In the genomic region with DNA sequence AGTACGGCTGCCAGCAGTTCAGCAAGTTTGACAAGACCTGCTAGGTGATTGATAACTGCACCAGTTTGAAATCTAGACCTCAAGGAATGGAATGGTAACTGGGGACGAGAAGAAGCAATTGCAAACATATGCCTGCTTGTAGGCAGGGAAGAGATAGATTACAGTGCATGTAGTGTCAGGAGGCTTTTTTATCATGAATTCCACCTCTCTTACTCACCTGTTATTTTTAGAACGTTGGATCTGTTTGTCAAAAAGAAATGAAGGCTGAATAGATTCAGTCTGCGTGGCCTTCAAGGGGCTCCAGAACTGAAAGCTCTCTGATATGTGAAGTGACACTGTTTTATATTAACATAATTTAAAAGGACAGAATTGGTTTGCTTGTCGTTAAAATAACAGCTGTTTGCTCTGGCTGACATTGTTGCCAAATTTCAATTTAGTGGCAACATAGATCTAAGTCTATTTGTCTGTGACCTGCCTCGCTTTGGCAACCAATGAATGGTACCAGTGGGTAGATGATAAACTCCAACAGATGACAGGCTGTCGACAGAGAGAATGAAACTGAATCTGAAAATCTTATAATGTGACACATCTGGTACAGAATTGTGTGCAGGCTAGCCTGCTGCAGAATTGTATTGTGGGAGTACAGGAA, we compare ENCODE assay signal across 7 cellular contexts.
DNase-seq lines count a peak whose midpoint lies in the region; ATAC-seq and TF ChIP-seq lines count a peak whose summit lies in the region.

No MANE protein-coding gene starts in this region.

- H3K4me2 ChIP-seq in Karpas-422 (ENCODE audit: low read depth, low read length, poor library complexity, severe bottlenecking) = peak overlapping the region; percentile 72

- H3K27me3 ChIP-seq in Karpas-422 (ENCODE audit: low read length) = no peaks in the 10 kb centered on the region

- no peaks in the 10 kb centered on the region for H3K36me3 Mint-ChIP-seq in effector memory CD8-positive, alpha-beta T cell (ENCODE audit: insufficient read depth)
- H3K36me3 Mint-ChIP-seq in progenitor cell of endocrine pancreas (ENCODE audit: insufficient read depth) = no peaks in the 10 kb centered on the region

- H3K4me3 ChIP-seq in Karpas-422 (ENCODE audit: low read length) = peak overlapping the region; percentile 56

- H3K27ac ChIP-seq in Karpas-422 (ENCODE audit: low read length) = peak overlapping the region; percentile 94

- H4K20me1 ChIP-seq in Karpas-422 (ENCODE audit: insufficient read depth, low read depth, low read length) = no peaks in the 10 kb centered on the region

- peaks cover 6 to 22% of the 10 kb centered on the region in 2 donors for H3K4me1 Mint-ChIP-seq in effector memory CD8-positive, alpha-beta T cell (ENCODE audit: low read depth in 2 of 2)
- peaks cover 7% of the 10 kb centered on the region for H3K4me1 Mint-ChIP-seq in progenitor cell of endocrine pancreas (ENCODE audit: low read depth)

- no peaks in the 10 kb centered on the region for H3K79me2 ChIP-seq in Karpas-422 (ENCODE audit: low read length)

- H2AFZ ChIP-seq in Karpas-422 (ENCODE audit: low read length) = peak overlapping the region; percentile 9

- no peaks in the 10 kb centered on the region for H3K36me3 ChIP-seq in Karpas-422 (ENCODE audit: insufficient read depth, low read length)

- no peaks in the 10 kb centered on the region for H3K9me2 ChIP-seq in Karpas-422 (replicated peaks; ENCODE audit: insufficient read depth, low read length)

- H3K27me3 Mint-ChIP-seq in effector memory CD8-positive, alpha-beta T cell = no peaks in the 10 kb centered on the region
- no peaks in the 10 kb centered on the region for H3K27me3 Mint-ChIP-seq in progenitor cell of endocrine pancreas

- H3K4me3 Mint-ChIP-seq in effector memory CD8-positive, alpha-beta T cell = peak overlapping the region; percentile 50 to 67
- no peak overlapping the region for H3K4me3 Mint-ChIP-seq in progenitor cell of endocrine pancreas (ENCODE audit: low read depth)

- H3K9me3 Mint-ChIP-seq in effector memory CD8-positive, alpha-beta T cell = no peaks in the 10 kb centered on the region
- H3K9me3 Mint-ChIP-seq in progenitor cell of endocrine pancreas (ENCODE audit: low read depth) = no peaks in the 10 kb centered on the region

- ATAC-seq in GM18502 (IDR thresholded peaks at IDR 0.05; ENCODE audit: poor library complexity, unreplicated experiment) = peak; percentile 99
- peak; percentile 99 for ATAC-seq in GM21576 (IDR thresholded peaks at IDR 0.05; ENCODE audit: unreplicated experiment)
- peak; percentile 46 for ATAC-seq in effector memory CD8-positive, alpha-beta T cell (replicated peaks)

- peak overlapping the region; percentile 27 to 81 for H3K27ac Mint-ChIP-seq in effector memory CD8-positive, alpha-beta T cell
- H3K27ac Mint-ChIP-seq in progenitor cell of endocrine pancreas = peak overlapping the region; percentile 27

- peaks cover 55% of the 10 kb centered on the region for H3K4me1 ChIP-seq in Karpas-422 (ENCODE audit: low read length)

- no peak for TF ChIP-seq CTCF in progenitor cell of endocrine pancreas (IDR thresholded peaks at IDR 0.05; ENCODE audit: unreplicated experiment)

- peak; percentile 70 for DNase-seq in Karpas-422
- DNase-seq in effector memory CD8-positive, alpha-beta T cell = no peak
- no peak for DNase-seq in progenitor cell of endocrine pancreas (ENCODE audit: low spot score, unreplicated experiment)
- no peak for DNase-seq in iPS-NIHi7 (ENCODE audit: extremely low spot score)
- no peak for DNase-seq in 8988T

- no peaks in the 10 kb centered on the region for H3K9me3 ChIP-seq in Karpas-422 (ENCODE audit: low read length)

- peak overlapping the region; percentile 56 for H3K9ac ChIP-seq in Karpas-422 (ENCODE audit: low read length)

Comparison
In these comparisons a context has a peak if more than half of its experiments do, and no peak if none do; other contexts are left out.
1. ATAC-seq: peak in every context shown above with its lines; median percentile 99 in GM18502; 99 in GM21576; 46 in effector memory CD8-positive, alpha-beta T cell.